ENCODE assay signal across 25 cellular contexts in genomic region chr4:6287017-6287788, GRCh38. TPM values are rescaled to one million over a fixed set of nuclear protein-coding genes. Genes with fewer than 3 reads are reported as not detected.
DNase-seq lines count a peak whose midpoint lies in the region; ATAC-seq lines count a peak whose summit lies in the region.
"Had no signal": no experiment of that assay in that cellular context is flagged by ENCODE, and none has a peak within 500 bp of the region (broad histone marks: within the 10 kb centered on the region; RNA-seq: fewer than 3 reads in every experiment).

No MANE protein-coding gene starts in this region.

- H3K9me3 Mint-ChIP-seq in stimulated activated naive B cell treated with anti-CD40 and anti-IgM and Interleukin-4, amounts not matched to agents 10 μg/mL and 1 μg/mL and 100 μg/mL, for 72 hours, result no peaks in the 10 kb centered on the region
- H3K9me3 Mint-ChIP-seq: CD4-positive, alpha-beta T cell; CD8-positive, alpha-beta memory T cell; GM23338; H9; HFFc6 had no signal

- WGBS in right cardiac atrium, result 93% methylated on average over 16 of the region's 16 CpGs

- H3K27me3 Mint-ChIP-seq in stimulated activated naive B cell treated with anti-CD40 and anti-IgM and Interleukin-4, amounts not matched to agents 10 μg/mL and 1 μg/mL and 100 μg/mL, for 72 hours, result no peaks in the 10 kb centered on the region
- H3K27me3 Mint-ChIP-seq: CD4-positive, alpha-beta T cell; CD8-positive, alpha-beta memory T cell had no signal

- peaks cover 2 to 9% of the 10 kb centered on the region in 2 donors for H3K36me3 Mint-ChIP-seq in stimulated activated naive B cell treated with anti-CD40 and anti-IgM and Interleukin-4, amounts not matched to agents 10 μg/mL and 1 μg/mL and 100 μg/mL, for 72 hours
- H3K36me3 Mint-ChIP-seq: CD14-positive monocyte had no signal

- no peaks in the 10 kb centered on the region for H3K4me1 Mint-ChIP-seq in stimulated activated naive B cell treated with anti-CD40 and anti-IgM and Interleukin-4, amounts not matched to agents 10 μg/mL and 1 μg/mL and 100 μg/mL, for 72 hours
- H3K4me1 Mint-ChIP-seq: CD14-positive monocyte; CD8-positive, alpha-beta memory T cell; GM23338; H9 had no signal

- no peak overlapping the region for H3K4me3 Mint-ChIP-seq in stimulated activated naive B cell treated with anti-CD40 and anti-IgM and Interleukin-4, amounts not matched to agents 10 μg/mL and 1 μg/mL and 100 μg/mL, for 72 hours
- H3K4me3 Mint-ChIP-seq: CD14-positive monocyte; CD4-positive, alpha-beta T cell; CD8-positive, alpha-beta memory T cell; GM23338; H9; HFFc6 had no signal

- H3K27ac Mint-ChIP-seq in stimulated activated naive B cell treated with anti-CD40 and anti-IgM and Interleukin-4, amounts not matched to agents 10 μg/mL and 1 μg/mL and 100 μg/mL, for 72 hours, result peak overlapping the region; percentile 0
- H3K27ac Mint-ChIP-seq: CD4-positive, alpha-beta T cell; GM23338; H9; HFFc6 had no signal

- H3K27ac ChIP-seq in right cardiac atrium (ENCODE audit: low read length), result no peak overlapping the region
- H3K27ac ChIP-seq: A549; BLaER1 treated with 17β-estradiol and CSF1 and Interleukin-3, amounts not matched to agents 10 nM and 100 nM had no signal

- H3K4me1 ChIP-seq in right cardiac atrium (ENCODE audit: control insufficient read depth, insufficient read depth, low read length), result peaks cover 3% of the 10 kb centered on the region
- H3K4me1 ChIP-seq: A549, BE2C had no signal

- no peak for ATAC-seq in Right ventricle myocardium inferior
- ATAC-seq in right cardiac atrium, result no peak
- ATAC-seq in left ventricle myocardium superior, result peak; percentile 62
- ATAC-seq in stimulated activated naive B cell treated with anti-CD40 and anti-IgM and Interleukin-4, amounts not matched to agents 10 μg/mL and 1 μg/mL and 100 μg/mL, for 72 hours (replicated peaks), result no peak
- ATAC-seq in HG02642 (IDR thresholded peaks at IDR 0.05; ENCODE audit: poor library complexity, unreplicated experiment), result no peak
- ATAC-seq: A549, GM12878, GM23338, HCT116 had no signal

- peak; percentile 27 for DNase-seq in Right ventricle myocardium inferior (ENCODE audit: missing footprints)
- no peak for DNase-seq in right cardiac atrium
- peak; percentile 58 for DNase-seq in left ventricle myocardium superior
- no peak for DNase-seq in cardiac septum (ENCODE audit: low spot score)
- no peak for DNase-seq in stimulated activated naive B cell treated with anti-CD40 and anti-IgM and Interleukin-4, amounts not matched to agents 10 μg/mL and 1 μg/mL and 100 μg/mL, for 72 hours
- DNase-seq in iPS-NIHi7 (ENCODE audit: extremely low spot score), result no peak
- DNase-seq: 8988T; ACHN; AML-193; BE2C; CD4-positive, alpha-beta T cell; CD8-positive, alpha-beta memory T cell; DMS 273 treated with DMSO at 0.1 percent for 48 hours; DMS79; EL; GDM1; H9; HFFc6 had no signal

- H3K4me3 ChIP-seq in right cardiac atrium (ENCODE audit: low read length), result no peak overlapping the region
- H3K4me3 ChIP-seq: A549; BLaER1 treated with 17β-estradiol and CSF1 and Interleukin-3, amounts not matched to agents 10 nM and 100 nM; GM12878; GM23338 had no signal

- intact Hi-C loops in Right ventricle myocardium inferior (cut with DNase I) (no loop called here), right cardiac atrium (cut with DNase I) (no loop called here), left ventricle myocardium superior (cut with micrococcal nuclease) (no loop called here), cardiac septum (cut with DNase I) (no loop called here)

- H3K9me3 ChIP-seq in right cardiac atrium (ENCODE audit: control insufficient read depth, low read length), result no peaks in the 10 kb centered on the region
- H3K9me3 ChIP-seq: A549; BE2C; BLaER1 treated with 17β-estradiol and CSF1 and Interleukin-3, amounts not matched to agents 10 nM and 100 nM had no signal

- H3K27me3 ChIP-seq in right cardiac atrium (ENCODE audit: control insufficient read depth, insufficient read depth), result no peaks in the 10 kb centered on the region
- H3K27me3 ChIP-seq: BE2C had no signal

RNA-seq across cellular contexts. Expression of gene WFS1, which starts 17.6 kb away (rescaled TPM):
- 88.4 TPM for total RNA-seq in Right ventricle myocardium inferior
- total RNA-seq in right cardiac atrium, result 10 to 100 TPM; 47.9 to 76.6 (median 60.7) TPM
- polyA plus RNA-seq in right cardiac atrium, result 53.3 TPM
- 70.5 TPM for total RNA-seq in left ventricle myocardium superior
- 48.4 TPM for total RNA-seq in cardiac septum

Comparison
In these comparisons a context has a peak if more than half of its experiments do, and no peak if none do; other contexts are left out.
1. DNase-seq: peak in Right ventricle myocardium inferior (single experiment) and left ventricle myocardium superior (single experiment); none in right cardiac atrium (0 of 3), cardiac septum (single experiment), stimulated activated naive B cell treated with anti-CD40 and anti-IgM and Interleukin-4, amounts not matched to agents 10 μg/mL and 1 μg/mL and 100 μg/mL, for 72 hours (single experiment) and iPS-NIHi7 (single experiment).